Comparison of ENCODE assay signal across 6 cellular contexts in the genomic region with DNA sequence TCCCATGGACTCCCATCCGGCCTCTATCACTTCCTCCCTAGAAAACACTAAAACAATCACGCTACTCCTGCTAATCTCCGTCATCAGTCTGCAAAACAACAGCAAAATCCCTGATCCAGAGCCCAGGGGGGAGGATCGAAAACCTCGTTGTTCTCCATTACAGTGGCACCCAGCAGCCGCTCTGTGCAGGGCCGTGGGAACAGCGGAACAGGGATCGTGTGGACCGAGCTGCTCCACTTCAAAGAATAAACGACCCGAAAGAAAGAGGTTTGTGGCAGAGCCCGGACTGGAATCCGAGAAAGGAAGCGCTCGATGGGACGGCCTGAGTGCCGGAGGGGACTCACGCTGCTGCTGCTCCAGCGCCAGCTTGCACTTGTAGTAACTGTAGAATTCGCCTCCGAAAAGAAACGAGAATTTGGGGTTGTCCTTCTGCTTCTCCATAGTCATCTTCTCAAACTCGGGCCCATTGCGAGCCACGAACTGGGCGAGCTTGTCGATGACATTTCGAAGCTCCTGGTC. TPM values are rescaled to one million over a fixed set of nuclear protein-coding genes. Genes with fewer than 3 reads are reported as not detected.
DNase-seq lines count a peak whose midpoint lies in the region; ATAC-seq and TF ChIP-seq lines count a peak whose summit lies in the region.

No MANE protein-coding gene starts in this region.

- intact Hi-C loops in left ventricle myocardium superior (cut with micrococcal nuclease), result no loop called here
- intact Hi-C loops in activated T-helper 1 cell treated with anti-CD3 and anti-CD28 coated beads, Interleukin-12 subunit alpha, Interleukin-12 subunit beta, Interleukin-2, Interleukin-4 antibody, amounts not matched to agents 30 ng/mL and 10 ng/mL and 1 ng/mL, durations not matched to agents 14 hours and 24 hours and 36 hours (cut with micrococcal nuclease), result loop anchor here (1.0 to 5.0 kb wide), 10 partner anchors 31 to 1414 kb away; a partner anchor contains a TSS

- peaks cover 33% of the 10 kb centered on the region for H3K36me3 Mint-ChIP-seq in activated T-helper 1 cell treated with anti-CD3 and anti-CD28 coated beads, Interleukin-12 subunit alpha, Interleukin-12 subunit beta, Interleukin-2, Interleukin-4 antibody, amounts not matched to agents 30 ng/mL and 10 ng/mL and 1 ng/mL, durations not matched to agents 14 hours and 24 hours and 36 hours (ENCODE audit: low read depth)

- 1 to 3% methylated on average over 29 of the region's 29 CpGs for WGBS in lung, 2 donors

- ATAC-seq in left ventricle myocardium superior (no peak), lung (ENCODE audit: insufficient read depth, low FRiP score) (no peak), GM21390 (IDR thresholded peaks at IDR 0.05; ENCODE audit: unreplicated experiment) (no peak)

- no peak for TF ChIP-seq CTCF in cardiac muscle cell (IDR thresholded peaks at IDR 0.05; ENCODE audit: low read depth, low read length)
- TF ChIP-seq CTCF in lung (IDR thresholded peaks at IDR 0.05; ENCODE audit: control extremely low read depth, extremely low read depth), result no peak

- H3K4me1 Mint-ChIP-seq in activated T-helper 1 cell treated with anti-CD3 and anti-CD28 coated beads, Interleukin-12 subunit alpha, Interleukin-12 subunit beta, Interleukin-2, Interleukin-4 antibody, amounts not matched to agents 30 ng/mL and 10 ng/mL and 1 ng/mL, durations not matched to agents 14 hours and 24 hours and 36 hours (ENCODE audit: low read depth), result peaks cover 40% of the 10 kb centered on the region

- H3K9me3 ChIP-seq in cardiac muscle cell (ENCODE audit: low read depth) (no peaks in the 10 kb centered on the region), lung (ENCODE audit: control insufficient read depth in 2 of 2, insufficient read depth in 1 of 2, low read length in 1 of 2) (no peaks in the 10 kb centered on the region)

- H3K9me3 Mint-ChIP-seq in activated T-helper 1 cell treated with anti-CD3 and anti-CD28 coated beads, Interleukin-12 subunit alpha, Interleukin-12 subunit beta, Interleukin-2, Interleukin-4 antibody, amounts not matched to agents 30 ng/mL and 10 ng/mL and 1 ng/mL, durations not matched to agents 14 hours and 24 hours and 36 hours, result no peaks in the 10 kb centered on the region

- peak overlapping the region; percentile 32 for H3K27ac Mint-ChIP-seq in activated T-helper 1 cell treated with anti-CD3 and anti-CD28 coated beads, Interleukin-12 subunit alpha, Interleukin-12 subunit beta, Interleukin-2, Interleukin-4 antibody, amounts not matched to agents 30 ng/mL and 10 ng/mL and 1 ng/mL, durations not matched to agents 14 hours and 24 hours and 36 hours

- DNase-seq in cardiac muscle cell (ENCODE audit: low read depth in 1 of 2, low spot score in 1 of 2) (peak; percentile 22 to 50), left ventricle myocardium superior (no peak), lung (ENCODE audit: low spot score) (no peak), KG1 (lab: John Stamatoyannopoulos, UW) (no peak)
- no peak for DNase-seq in activated T-helper 1 cell treated with anti-CD3 and anti-CD28 coated beads, Interleukin-12 subunit alpha, Interleukin-12 subunit beta, Interleukin-2, Interleukin-4 antibody, amounts not matched to agents 30 ng/mL and 10 ng/mL and 1 ng/mL, durations not matched to agents 14 hours and 24 hours and 36 hours (ENCODE audit: low spot score)

- H3K4me3 ChIP-seq in cardiac muscle cell (peak overlapping the region; percentile 80), lung (peak overlapping the region; percentile 91)

- peak overlapping the region; percentile 95 for H3K4me3 Mint-ChIP-seq in activated T-helper 1 cell treated with anti-CD3 and anti-CD28 coated beads, Interleukin-12 subunit alpha, Interleukin-12 subunit beta, Interleukin-2, Interleukin-4 antibody, amounts not matched to agents 30 ng/mL and 10 ng/mL and 1 ng/mL, durations not matched to agents 14 hours and 24 hours and 36 hours

- H3K36me3 ChIP-seq in cardiac muscle cell (peaks cover 5% of the 10 kb centered on the region), lung (ENCODE audit: control insufficient read depth in 2 of 2, insufficient read depth in 2 of 2, low read length in 2 of 2) (peaks cover 0 to 18% of the 10 kb centered on the region in 2 donors)

- no peaks in the 10 kb centered on the region for H3K27me3 Mint-ChIP-seq in activated T-helper 1 cell treated with anti-CD3 and anti-CD28 coated beads, Interleukin-12 subunit alpha, Interleukin-12 subunit beta, Interleukin-2, Interleukin-4 antibody, amounts not matched to agents 30 ng/mL and 10 ng/mL and 1 ng/mL, durations not matched to agents 14 hours and 24 hours and 36 hours (ENCODE audit: insufficient read depth)

- H3K27me3 ChIP-seq in cardiac muscle cell, result no peaks in the 10 kb centered on the region
- no peaks in the 10 kb centered on the region for H3K27me3 ChIP-seq in lung (ENCODE audit: control insufficient read depth, insufficient read depth)

- peak overlapping the region; percentile 89 for H3K27ac ChIP-seq in cardiac muscle cell
- H3K27ac ChIP-seq in lung (ENCODE audit: low read depth in 1 of 2, low read length in 1 of 2), result peak overlapping the region; percentile 85 to 94

- H3K4me1 ChIP-seq in cardiac muscle cell (ENCODE audit: low read depth), result peaks cover 9% of the 10 kb centered on the region
- H3K4me1 ChIP-seq in lung (ENCODE audit: control insufficient read depth in 2 of 2, insufficient read depth in 2 of 2, low read length in 2 of 2), result peaks cover 5 to 13% of the 10 kb centered on the region in 2 donors

RNA-seq across cellular contexts. Expression of a gene that starts 0.7 kb away (rescaled TPM):
- total RNA-seq in cardiac muscle cell, result 11.7 and 27.2 TPM in 2 replicates
- polyA plus RNA-seq in cardiac muscle cell, result 60.0 and 76.3 TPM in 2 replicates
- 19.1 TPM for total RNA-seq in left ventricle myocardium superior
- 84.3 and 92.0 TPM in 2 replicates for total RNA-seq in activated T-helper 1 cell treated with anti-CD3 and anti-CD28 coated beads, Interleukin-12 subunit alpha, Interleukin-12 subunit beta, Interleukin-2, Interleukin-4 antibody, amounts not matched to agents 30 ng/mL and 10 ng/mL and 1 ng/mL, durations not matched to agents 14 hours and 24 hours and 36 hours
- total RNA-seq in lung, result 10 to 100 TPM; 26.5 to 30.9 TPM
- 10 to 100 TPM; 19.5 to 20.2 TPM for polyA plus RNA-seq in lung

RNA-seq across cellular contexts. Expression of a gene that starts 30.6 kb away (rescaled TPM):
- total RNA-seq in cardiac muscle cell (22.5 and 25.3 TPM in 2 replicates), left ventricle myocardium superior (22.9 TPM), lung (10 to 100 TPM; 30.3 to 58.1 TPM)
- polyA plus RNA-seq in cardiac muscle cell (29.7 and 35.5 TPM in 2 replicates), lung (10 to 100 TPM; 24.9 to 36.4 TPM)
- 60.4 and 61.7 TPM in 2 replicates for total RNA-seq in activated T-helper 1 cell treated with anti-CD3 and anti-CD28 coated beads, Interleukin-12 subunit alpha, Interleukin-12 subunit beta, Interleukin-2, Interleukin-4 antibody, amounts not matched to agents 30 ng/mL and 10 ng/mL and 1 ng/mL, durations not matched to agents 14 hours and 24 hours and 36 hours

RNA-seq across cellular contexts. Expression of a gene that starts 45.4 kb away (rescaled TPM):
- total RNA-seq in cardiac muscle cell, result 5.8 and 9.2 TPM in 2 replicates
- polyA plus RNA-seq in cardiac muscle cell, result 5.1 and 7.6 TPM in 2 replicates
- 4.3 TPM for total RNA-seq in left ventricle myocardium superior
- total RNA-seq in activated T-helper 1 cell treated with anti-CD3 and anti-CD28 coated beads, Interleukin-12 subunit alpha, Interleukin-12 subunit beta, Interleukin-2, Interleukin-4 antibody, amounts not matched to agents 30 ng/mL and 10 ng/mL and 1 ng/mL, durations not matched to agents 14 hours and 24 hours and 36 hours, result 4.4 and 5.6 TPM in 2 replicates
- 1 to 10 TPM; 5.2 to 9.4 TPM for total RNA-seq in lung
- polyA plus RNA-seq in lung, result 1 to 10 TPM; 3.1 to 4.0 TPM

RNA-seq across cellular contexts. Expression of a gene that starts 45.6 kb away (rescaled TPM):
- total RNA-seq in cardiac muscle cell, result not detected in 2 replicates
- not detected in 2 replicates for polyA plus RNA-seq in cardiac muscle cell
- not detected for total RNA-seq in left ventricle myocardium superior
- total RNA-seq in activated T-helper 1 cell treated with anti-CD3 and anti-CD28 coated beads, Interleukin-12 subunit alpha, Interleukin-12 subunit beta, Interleukin-2, Interleukin-4 antibody, amounts not matched to agents 30 ng/mL and 10 ng/mL and 1 ng/mL, durations not matched to agents 14 hours and 24 hours and 36 hours, result not detected in 2 replicates
- total RNA-seq in lung, result not detected
- polyA plus RNA-seq in lung, result under 1 TPM in 1 of 2 donors, not detected in 1; 0.07 TPM

Comparison
In these comparisons a context has a peak if more than half of its experiments do, and no peak if none do; other contexts are left out.
1. DNase-seq: peak in cardiac muscle cell (2 of 2); none in left ventricle myocardium superior (single experiment), activated T-helper 1 cell treated with anti-CD3 and anti-CD28 coated beads, Interleukin-12 subunit alpha, Interleukin-12 subunit beta, Interleukin-2, Interleukin-4 antibody, amounts not matched to agents 30 ng/mL and 10 ng/mL and 1 ng/mL, durations not matched to agents 14 hours and 24 hours and 36 hours (single experiment), lung (single experiment) and KG1 (single experiment).